In genomic region chr1:212500986-212501385, GRCh38 we compare ENCODE assay signal across 20 cellular contexts.
"Had no signal": no experiment of that assay in that cellular context is flagged by ENCODE, and none has a peak within 500 bp of the region (broad histone marks: within the 10 kb centered on the region; RNA-seq: fewer than 3 reads in every experiment).

No MANE protein-coding gene starts in this region.

- H3K4me3 Mint-ChIP-seq: activated CD8-positive, alpha-beta T cell treated with anti-CD3 and anti-CD28 coated beads, Interleukin-2, amount 10 ng/mL, durations not matched to agents 7 days and 5 days; T-helper 1 cell treated with Interleukin-12 subunit alpha and Interleukin-12 subunit beta and Interleukin-4 antibody, amounts not matched to agents 30 μg/mL and 1 μg/mL, for 36 hours had no signal

- ATAC-seq: activated CD4-positive, CD25-positive, alpha-beta regulatory T cell treated with anti-CD3 and anti-CD28 coated beads, Interleukin-2, amount 50 U/mL, for 24 hours; activated CD8-positive, alpha-beta T cell treated with anti-CD3 and anti-CD28 coated beads, Interleukin-2, amount 10 ng/mL, durations not matched to agents 7 days and 5 days; body of pancreas; PC-3 had no signal

- H3K27ac Mint-ChIP-seq: activated CD8-positive, alpha-beta T cell treated with anti-CD3 and anti-CD28 coated beads, Interleukin-2, amount 10 ng/mL, durations not matched to agents 7 days and 5 days; T-helper 1 cell treated with Interleukin-12 subunit alpha and Interleukin-12 subunit beta and Interleukin-4 antibody, amounts not matched to agents 30 μg/mL and 1 μg/mL, for 36 hours had no signal

- H3K4me3 ChIP-seq: ascending aorta, body of pancreas, cardiac muscle cell had no signal

- DNase-seq: activated CD4-positive, alpha-beta T cell treated with anti-CD3 and anti-CD28 coated beads for 4 hours; activated CD4-positive, alpha-beta T cell treated with anti-CD3 and anti-CD28 coated beads, Interleukin-2, amount 50 U/mL, for 4 hours; activated CD8-positive, alpha-beta memory T cell treated with anti-CD3 and anti-CD28 coated beads, Interleukin-2, amount 50 U/mL, for 48 hours; activated CD8-positive, alpha-beta T cell treated with anti-CD3 and anti-CD28 coated beads, Interleukin-2, amount 10 ng/mL, durations not matched to agents 7 days and 5 days; activated naive CD4-positive, alpha-beta T cell treated with anti-CD3 and anti-CD28 coated beads, Interleukin-2, amount 50 U/mL, for 16 hours; activated T-cell treated with anti-CD3 and anti-CD28 coated beads, Interleukin-2, amount 50 U/mL, for 1 hour; amniotic stem cell; body of pancreas; KG1; NCI-H1092; NCI-H1417 treated with DMSO at 0.1 percent for 48 hours; NCI-H1694 treated with DMSO at 0.1 percent for 48 hours; NCI-H2081; NCI-H510A treated with DMSO at 0.1 percent for 48 hours; PC-3; SHP77 treated with DMSO at 0.1 percent for 48 hours had no signal

- H3K9me3 Mint-ChIP-seq: T-helper 1 cell treated with Interleukin-12 subunit alpha and Interleukin-12 subunit beta and Interleukin-4 antibody, amounts not matched to agents 30 μg/mL and 1 μg/mL, for 36 hours had no signal
